ENCODE assay signal across 8 cellular contexts in genomic region chr6:7238900-7239589, GRCh38.
A peak's percentile ranks its signal among the peaks of the same experiment; 100 is the strongest.
DNase-seq lines count a peak whose midpoint lies in the region; ATAC-seq, FAIRE-seq and TF ChIP-seq lines count a peak whose summit lies in the region.

No MANE protein-coding gene starts in this region.

- H3K9ac ChIP-seq in astrocyte (ENCODE audit: low read length), result no peak overlapping the region

- peaks cover 7% of the 10 kb centered on the region for H3K4me1 Mint-ChIP-seq in T-helper 2 cell treated with Interferon-gamma antibody and Interleukin-4, amounts not matched to agents 5 μg/mL and 100 μg/mL, for 36 hours (ENCODE audit: low read depth)
- peaks cover 28% of the 10 kb centered on the region for H3K4me1 Mint-ChIP-seq in astrocyte (ENCODE audit: low read depth, unreplicated experiment)

- no peak overlapping the region for H3K4me2 ChIP-seq in astrocyte (ENCODE audit: low read length)

- H3K27me3 Mint-ChIP-seq in T-helper 2 cell treated with Interferon-gamma antibody and Interleukin-4, amounts not matched to agents 5 μg/mL and 100 μg/mL, for 36 hours (ENCODE audit: low read depth), result no peaks in the 10 kb centered on the region
- H3K27me3 Mint-ChIP-seq in astrocyte (ENCODE audit: low read depth, unreplicated experiment), result no peaks in the 10 kb centered on the region

- peaks cover 29% of the 10 kb centered on the region for H3K36me3 Mint-ChIP-seq in T-helper 2 cell treated with Interferon-gamma antibody and Interleukin-4, amounts not matched to agents 5 μg/mL and 100 μg/mL, for 36 hours (ENCODE audit: low read depth)
- H3K36me3 Mint-ChIP-seq in astrocyte (ENCODE audit: low read depth, unreplicated experiment), result peaks cover 28% of the 10 kb centered on the region

- ATAC-seq in HG02610 (IDR thresholded peaks at IDR 0.05; ENCODE audit: unreplicated experiment) (peak; percentile 46), GM18520 (IDR thresholded peaks at IDR 0.05; ENCODE audit: unreplicated experiment) (no peak)

- no peaks in the 10 kb centered on the region for H3K9me3 ChIP-seq in astrocyte (ENCODE audit: insufficient read depth, low read depth, low read length)

- peak; percentile 82 for DNase-seq in ELF-1 (ENCODE audit: low read depth, low spot score)
- peak; percentile 44 for DNase-seq in NCI-H187 treated with DMSO at 0.1 percent for 48 hours (lab: John Stamatoyannopoulos, UW)
- peak; percentile 59 for DNase-seq in T-helper 2 cell treated with Interferon-gamma antibody and Interleukin-4, amounts not matched to agents 5 μg/mL and 100 μg/mL, for 36 hours (ENCODE audit: low spot score)
- peak; percentile 49 for DNase-seq in astrocyte (ENCODE audit: low read depth)
- peak in 38 of 51 donors; percentile 6 to 76 (median 44) for DNase-seq in hypothalamus (lab: John Stamatoyannopoulos, UW)
- peak; percentile 61 to 77 (median 67) for DNase-seq in stimulated activated CD4-positive, alpha-beta T cell treated with anti-CD3 and anti-CD28 coated beads, Interleukin-12 subunit alpha, Interleukin-12 subunit beta, amount 100 ng/mL, for 48 hours (ENCODE audit: low read depth in 2 of 3, low spot score in 1 of 3)

- H2AFZ ChIP-seq in astrocyte (ENCODE audit: low read depth, low read length), result no peak overlapping the region

- peaks cover 55% of the 10 kb centered on the region for H4K20me1 ChIP-seq in astrocyte (ENCODE audit: insufficient read depth, low read length)

- H3K27ac Mint-ChIP-seq in T-helper 2 cell treated with Interferon-gamma antibody and Interleukin-4, amounts not matched to agents 5 μg/mL and 100 μg/mL, for 36 hours, result no peak overlapping the region
- H3K27ac Mint-ChIP-seq in astrocyte (ENCODE audit: unreplicated experiment), result no peak overlapping the region

- H3K4me1 ChIP-seq in astrocyte (ENCODE audit: insufficient read depth, low read length), result peaks cover 20% of the 10 kb centered on the region

- no peak overlapping the region for H3K27ac ChIP-seq in astrocyte (ENCODE audit: low read depth, low read length)

- FAIRE-seq in astrocyte (lab: Jason Lieb, UNC), result no peak

- no peaks in the 10 kb centered on the region for H3K9me3 Mint-ChIP-seq in T-helper 2 cell treated with Interferon-gamma antibody and Interleukin-4, amounts not matched to agents 5 μg/mL and 100 μg/mL, for 36 hours
- H3K9me3 Mint-ChIP-seq in astrocyte (ENCODE audit: unreplicated experiment), result no peaks in the 10 kb centered on the region

- H3K27me3 ChIP-seq in astrocyte (ENCODE audit: insufficient read depth, low read length), result no peaks in the 10 kb centered on the region

- peak; percentile 61 for TF ChIP-seq CTCF in astrocyte (IDR thresholded peaks at IDR 0.05; ENCODE audit: insufficient read depth, low read depth, low read length)

- H3K4me3 ChIP-seq in astrocyte (ENCODE audit: insufficient read depth, low read depth, low read length), result no peak overlapping the region

- H3K36me3 ChIP-seq in astrocyte (ENCODE audit: insufficient read depth, low read length), result peaks cover 8% of the 10 kb centered on the region

- peaks cover 32% of the 10 kb centered on the region for H3K79me2 ChIP-seq in astrocyte (ENCODE audit: insufficient read depth, low read length)

- no peak overlapping the region for H3K4me3 Mint-ChIP-seq in T-helper 2 cell treated with Interferon-gamma antibody and Interleukin-4, amounts not matched to agents 5 μg/mL and 100 μg/mL, for 36 hours
- H3K4me3 Mint-ChIP-seq in astrocyte (ENCODE audit: unreplicated experiment), result no peak overlapping the region
